1 cellular context compared by ENCODE assay signal in genomic region chr22:31346255-31346732, GRCh38.
TF ChIP-seq lines count a peak whose summit lies in the region.

Gene PATZ1 (minus strand): TSS chr22:31346346. CDS start chr22:31345602, 744 bp downstream.

TF ChIP-seq in HEK293, 187 proteins besides CTCF, POLR2A, EP300 and RAD21 (continued from another document):
- no peak for TF ChIP-seq ZNF148 (tag by site-specific recombination; IDR thresholded peaks at IDR 0.05; ENCODE audit: borderline replicate concordance)
- TF ChIP-seq ZNF610 (tag by site-specific recombination; IDR thresholded peaks at IDR 0.05; ENCODE audit: borderline replicate concordance) = no peak
- TF ChIP-seq GLIS2 (tag by site-specific recombination; IDR thresholded peaks at IDR 0.05) = peak; percentile 33; the same call in 1 of the 2 replicates
- peak; percentile 92 for TF ChIP-seq PRDM10 (tag by site-specific recombination; IDR thresholded peaks at IDR 0.05)
- peak; percentile 95 for TF ChIP-seq ZNF398 (tag by site-specific recombination; IDR thresholded peaks at IDR 0.05)
- peak; percentile 23; the same call in 1 of the 2 replicates for TF ChIP-seq ZBTB20 (tag by site-specific recombination; IDR thresholded peaks at IDR 0.05)
